23 cellular contexts compared by ENCODE assay signal in genomic region chr3:156404217-156404616, GRCh38.
"Had no signal": no experiment of that assay in that cellular context is flagged by ENCODE, and none has a peak within 500 bp of the region (broad histone marks: within the 10 kb centered on the region; RNA-seq: fewer than 3 reads in every experiment).

No MANE protein-coding gene starts in this region.

- H3K27me3 Mint-ChIP-seq: stimulated activated memory B cell treated with anti-CD40 and anti-IgM and Interleukin-4, amounts not matched to agents 10 μg/mL and 1 μg/mL and 100 μg/mL, for 72 hours; stimulated activated naive CD8-positive, alpha-beta T cell treated with anti-CD3 and anti-CD28 coated beads, Interleukin-15, Interleukin-2, amounts not matched to agents 100 ng/mL and 50 ng/mL, for 24 hours had no signal

- H3K4me3 ChIP-seq: esophagus squamous epithelium, heart left ventricle, pancreas, prostate gland, right lobe of liver, thoracic aorta, transverse colon had no signal

- H3K9me3 Mint-ChIP-seq: central memory CD8-positive, alpha-beta T cell; effector memory CD8-positive, alpha-beta T cell; naive B cell; nephron; stimulated activated memory B cell treated with anti-CD40 and anti-IgM and Interleukin-4, amounts not matched to agents 10 μg/mL and 1 μg/mL and 100 μg/mL, for 72 hours; stimulated activated naive CD8-positive, alpha-beta T cell treated with anti-CD3 and anti-CD28 coated beads, Interleukin-15, Interleukin-2, amounts not matched to agents 100 ng/mL and 50 ng/mL, for 24 hours had no signal

- H3K27ac ChIP-seq: esophagus squamous epithelium, heart left ventricle, pancreas, prostate gland, right lobe of liver, thoracic aorta, transverse colon had no signal

- H3K4me1 Mint-ChIP-seq: central memory CD8-positive, alpha-beta T cell; naive B cell; stimulated activated memory B cell treated with anti-CD40 and anti-IgM and Interleukin-4, amounts not matched to agents 10 μg/mL and 1 μg/mL and 100 μg/mL, for 72 hours had no signal

- DNase-seq: cortex of kidney; effector memory CD8-positive, alpha-beta T cell; esophagus squamous epithelium; foreskin fibroblast; heart left ventricle; islet precursor cell; mammary epithelial cell; naive B cell; occipital lobe; pancreas; retina; right lobe of liver; stimulated activated CD4-positive, alpha-beta T cell treated with anti-CD3 and anti-CD28 coated beads, Interleukin-15, amount 100 ng/mL, for 24 hours; stimulated activated CD4-positive, alpha-beta T cell treated with anti-CD3 and anti-CD28 coated beads, Interleukin-1b, Interleukin-23, amount 100 ng/mL, for 48 hours; stimulated activated CD4-positive, alpha-beta T cell treated with anti-CD3 and anti-CD28 coated beads, Interleukin-4, amount 100 ng/mL, for 24 hours; transverse colon had no signal

- H3K4me3 Mint-ChIP-seq: central memory CD8-positive, alpha-beta T cell; effector memory CD8-positive, alpha-beta T cell; naive B cell; nephron; stimulated activated memory B cell treated with anti-CD40 and anti-IgM and Interleukin-4, amounts not matched to agents 10 μg/mL and 1 μg/mL and 100 μg/mL, for 72 hours; stimulated activated naive CD8-positive, alpha-beta T cell treated with anti-CD3 and anti-CD28 coated beads, Interleukin-15, Interleukin-2, amounts not matched to agents 100 ng/mL and 50 ng/mL, for 24 hours had no signal

- H3K27ac Mint-ChIP-seq: effector memory CD8-positive, alpha-beta T cell; nephron; stimulated activated memory B cell treated with anti-CD40 and anti-IgM and Interleukin-4, amounts not matched to agents 10 μg/mL and 1 μg/mL and 100 μg/mL, for 72 hours; stimulated activated naive CD8-positive, alpha-beta T cell treated with anti-CD3 and anti-CD28 coated beads, Interleukin-15, Interleukin-2, amounts not matched to agents 100 ng/mL and 50 ng/mL, for 24 hours had no signal

- H3K36me3 Mint-ChIP-seq: naive B cell; stimulated activated memory B cell treated with anti-CD40 and anti-IgM and Interleukin-4, amounts not matched to agents 10 μg/mL and 1 μg/mL and 100 μg/mL, for 72 hours had no signal

- H3K27me3 ChIP-seq: esophagus squamous epithelium, heart left ventricle, pancreas, right lobe of liver, transverse colon had no signal

- ATAC-seq: effector memory CD8-positive, alpha-beta T cell; heart left ventricle; left lobe of liver; pancreas; right lobe of liver; stimulated activated memory B cell treated with anti-CD40 and anti-IgM and Interleukin-4, amounts not matched to agents 10 μg/mL and 1 μg/mL and 100 μg/mL, for 72 hours had no signal

- H3K36me3 ChIP-seq: esophagus squamous epithelium, heart left ventricle, pancreas, prostate gland, right lobe of liver, thoracic aorta, transverse colon had no signal
